ENCODE assay signal across 23 cellular contexts in the genomic region with DNA sequence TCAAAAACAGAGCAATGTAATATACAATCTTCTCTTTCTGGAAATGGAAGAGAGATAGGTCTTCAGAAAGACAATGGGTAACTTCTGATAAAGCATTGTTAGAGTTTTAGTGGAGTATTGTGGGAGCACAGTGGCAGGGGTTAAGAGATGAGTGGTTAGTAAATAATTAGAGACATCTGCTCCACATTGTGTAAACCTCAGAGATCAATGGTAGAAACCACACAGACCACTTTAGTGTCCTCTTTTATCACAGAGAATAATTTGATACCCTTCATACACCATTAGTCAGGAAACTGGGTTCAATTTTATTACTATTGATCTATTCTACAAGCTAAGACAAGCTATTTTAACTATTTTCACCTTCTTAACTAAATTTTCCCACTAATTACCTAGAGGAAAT. TPM values are rescaled to one million over a fixed set of nuclear protein-coding genes. Genes with fewer than 3 reads are reported as not detected.
"Had no signal": no experiment of that assay in that cellular context is flagged by ENCODE, and none has a peak within 500 bp of the region (broad histone marks: within the 10 kb centered on the region; RNA-seq: fewer than 3 reads in every experiment).

No MANE protein-coding gene starts in this region.

- H3K36me3 ChIP-seq: cardiac muscle cell, left lung, neural progenitor cell, transverse colon had no signal

- H3K27me3 ChIP-seq: body of pancreas, foreskin keratinocyte, left lung, neural progenitor cell, transverse colon had no signal

- H3K4me1 ChIP-seq: body of pancreas, foreskin keratinocyte, left lung, neural progenitor cell, transverse colon had no signal

- H3K9me3 ChIP-seq: body of pancreas, left lung, transverse colon had no signal

- DNase-seq: activated CD4-positive, alpha-beta T cell treated with anti-CD3 and anti-CD28 coated beads, Interleukin-2, amount 10 ng/mL, durations not matched to agents 24 days and 14 days; activated CD8-positive, alpha-beta memory T cell treated with anti-CD3 and anti-CD28 coated beads, Interleukin-2, amount 10 ng/mL, durations not matched to agents 7 days and 5 days; activated CD8-positive, alpha-beta T cell treated with anti-CD3 and anti-CD28 coated beads for 36 hours; activated effector memory CD4-positive, alpha-beta T cell treated with anti-CD3 and anti-CD28 coated beads, Interleukin-2, amount 50 U/mL, for 16 hours; activated naive CD4-positive, alpha-beta T cell treated with anti-CD3 and anti-CD28 coated beads, Interleukin-2, amount 10 ng/mL, durations not matched to agents 7 days and 5 days; activated T-cell treated with anti-CD3 and anti-CD28 coated beads for 4 hours; body of pancreas; effector CD4-positive, alpha-beta T cell; foreskin keratinocyte; immature natural killer cell; kidney glomerular epithelial cell; left lung; naive thymus-derived CD8-positive, alpha-beta T cell; posterior cingulate gyrus; stimulated activated CD4-positive, alpha-beta T cell treated with anti-CD3 and anti-CD28 coated beads, Interleukin-15, amount 100 ng/mL, for 24 hours; transverse colon had no signal

- H3K27ac ChIP-seq: body of pancreas, cardiac muscle cell, foreskin keratinocyte, left lung, neural progenitor cell, transverse colon, VCaP had no signal

- ATAC-seq: activated CD4-positive, CD25-positive, alpha-beta regulatory T cell treated with anti-CD3 and anti-CD28 coated beads, Interleukin-2, amount 50 U/mL, for 24 hours; activated CD8-positive, alpha-beta memory T cell treated with anti-CD3 and anti-CD28 coated beads, Interleukin-2, amount 10 ng/mL, durations not matched to agents 7 days and 5 days; activated CD8-positive, alpha-beta T cell treated with anti-CD3 and anti-CD28 coated beads for 36 hours; body of pancreas; foreskin keratinocyte; left lung; naive thymus-derived CD8-positive, alpha-beta T cell; sciatic nerve; stimulated activated memory B cell treated with anti-CD40 and anti-IgM and Interleukin-4, amounts not matched to agents 10 μg/mL and 1 μg/mL and 100 μg/mL, for 72 hours had no signal

- H3K4me3 ChIP-seq: body of pancreas, cardiac muscle cell, left lung, neural progenitor cell, smooth muscle cell, transverse colon had no signal

RNA-seq across cellular contexts. Expression of gene MAGI2, which starts 35.9 kb away (rescaled TPM):
- polyA plus RNA-seq: immature natural killer cell had no signal
